ENCODE assay signal across 11 cellular contexts in genomic region chr11:68297052-68297378, GRCh38. TPM values are rescaled to one million over a fixed set of nuclear protein-coding genes. Genes with fewer than 3 reads are reported as not detected.
DNase-seq lines count a peak whose midpoint lies in the region; ATAC-seq and TF ChIP-seq lines count a peak whose summit lies in the region.
"Had no signal": no experiment of that assay in that cellular context is flagged by ENCODE, and none has a peak within 500 bp of the region (broad histone marks: within the 10 kb centered on the region; RNA-seq: fewer than 3 reads in every experiment).

No MANE protein-coding gene starts in this region.

- H3K36me3 Mint-ChIP-seq in activated CD8-positive, alpha-beta T cell treated with anti-CD3 and anti-CD28 coated beads, Interleukin-2, amount 10 ng/mL, durations not matched to agents 7 days and 5 days (ENCODE audit: low read depth), result no peaks in the 10 kb centered on the region
- H3K36me3 Mint-ChIP-seq in chondrocyte (ENCODE audit: low read depth), result no peaks in the 10 kb centered on the region
- H3K36me3 Mint-ChIP-seq: CD14-positive monocyte had no signal

- WGBS in hepatocyte (ENCODE audit: low lambda C conversion rate, missing lambda C conversion rate), result 96% methylated on average over 6 of the region's 6 CpGs

- H4K20me1 ChIP-seq in hepatocyte (ENCODE audit: insufficient read depth, poor library complexity, severe bottlenecking) (no peaks in the 10 kb centered on the region), osteoblast (ENCODE audit: insufficient read depth, low read length) (no peaks in the 10 kb centered on the region)

- peaks cover 11% of the 10 kb centered on the region for H3K4me1 Mint-ChIP-seq in activated CD8-positive, alpha-beta T cell treated with anti-CD3 and anti-CD28 coated beads, Interleukin-2, amount 10 ng/mL, durations not matched to agents 7 days and 5 days (ENCODE audit: low read depth)
- H3K4me1 Mint-ChIP-seq in chondrocyte (ENCODE audit: low read depth), result peaks cover 3% of the 10 kb centered on the region

- peak overlapping the region; percentile 43 for H2AFZ ChIP-seq in hepatocyte
- no peak overlapping the region for H2AFZ ChIP-seq in osteoblast (ENCODE audit: low read length)

- H3K4me1 ChIP-seq in right atrium auricular region, result peaks cover 0 to 18% of the 10 kb centered on the region in 2 donors
- H3K4me1 ChIP-seq in hepatocyte (ENCODE audit: insufficient read depth), result peaks cover 5% of the 10 kb centered on the region
- H3K4me1 ChIP-seq in osteoblast (ENCODE audit: insufficient read depth, low read length), result no peaks in the 10 kb centered on the region

- H3K27ac ChIP-seq in right atrium auricular region (no peak overlapping the region), hepatocyte (peak overlapping the region; percentile 97), osteoblast (ENCODE audit: low read depth, low read length) (no peak overlapping the region)

- peak; percentile 33 for DNase-seq in cardiac septum (ENCODE audit: low spot score)
- DNase-seq in right atrium auricular region (ENCODE audit: low spot score), result no peak
- no peak for DNase-seq in hepatocyte (ENCODE audit: low spot score)
- peak; percentile 36 for DNase-seq in osteoblast (ENCODE audit: insufficient read length, low spot score, missing footprints)
- DNase-seq in activated CD8-positive, alpha-beta T cell treated with anti-CD3 and anti-CD28 coated beads, Interleukin-2, amount 10 ng/mL, durations not matched to agents 7 days and 5 days, result no peak
- no peak for DNase-seq in NCI-H1436 (lab: John Stamatoyannopoulos, UW)
- no peak for DNase-seq in chondrocyte (ENCODE audit: low spot score)
- DNase-seq: GOT3, NCI-H1417 treated with DMSO at 0.1 percent for 48 hours had no signal

- TF ChIP-seq CTCF in right atrium auricular region (IDR thresholded peaks at IDR 0.05), result no peak
- no peak for TF ChIP-seq CTCF in hepatocyte (IDR thresholded peaks at IDR 0.05; ENCODE audit: poor library complexity)
- TF ChIP-seq CTCF in osteoblast (IDR thresholded peaks at IDR 0.05; ENCODE audit: extremely low read depth, low read depth, low read length), result no peak
- no peak for TF ChIP-seq CTCF in chondrocyte (IDR thresholded peaks at IDR 0.05)

- H3K27me3 ChIP-seq in right atrium auricular region (no peaks in the 10 kb centered on the region), hepatocyte (no peaks in the 10 kb centered on the region), osteoblast (ENCODE audit: insufficient read depth, low read length) (no peaks in the 10 kb centered on the region)

- POLR2A ChIA-PET in activated CD8-positive, alpha-beta T cell treated with anti-CD3 and anti-CD28 coated beads, Interleukin-2, amount 10 ng/mL, durations not matched to agents 7 days and 5 days (lab: Charles Lee), result interaction anchor here (1.4 to 2.3 kb wide), 3 partner anchors 24 to 40 kb away, joined by 3 to 8 read pairs (median 4); partner anchors contain the start of gene C11orf24

- H3K9me3 ChIP-seq in right atrium auricular region (no peaks in the 10 kb centered on the region), hepatocyte (ENCODE audit: low read depth) (no peaks in the 10 kb centered on the region), osteoblast (ENCODE audit: low read depth, low read length) (no peaks in the 10 kb centered on the region)

- CTCF ChIA-PET in activated CD8-positive, alpha-beta T cell treated with anti-CD3 and anti-CD28 coated beads, Interleukin-2, amount 10 ng/mL, durations not matched to agents 7 days and 5 days (lab: Charles Lee), result interaction anchor here (0.8 to 6.8 kb wide), 15 partner anchors 10 to 150 kb away, joined by 3 to 170 read pairs (median 6); partner anchors contain the start of gene C11orf24

- intact Hi-C loops in cardiac septum (cut with DNase I), result loop anchor here (1.0 to 5.0 kb wide), 4 partner anchors 40 to 150 kb away; no protein-coding TSS in a partner anchor

- H3K4me2 ChIP-seq in hepatocyte, result peak overlapping the region; percentile 70
- no peak overlapping the region for H3K4me2 ChIP-seq in osteoblast (ENCODE audit: insufficient read depth, low read length)

- no peaks in the 10 kb centered on the region for H3K36me3 ChIP-seq in right atrium auricular region
- no peaks in the 10 kb centered on the region for H3K36me3 ChIP-seq in hepatocyte (replicated peaks; ENCODE audit: insufficient read depth, low read depth)
- H3K36me3 ChIP-seq in osteoblast (ENCODE audit: insufficient read depth, low read length), result no peaks in the 10 kb centered on the region

- no peak overlapping the region for H3K27ac Mint-ChIP-seq in activated CD8-positive, alpha-beta T cell treated with anti-CD3 and anti-CD28 coated beads, Interleukin-2, amount 10 ng/mL, durations not matched to agents 7 days and 5 days
- no peak overlapping the region for H3K27ac Mint-ChIP-seq in chondrocyte (ENCODE audit: unreplicated experiment)
- H3K27ac Mint-ChIP-seq: CD14-positive monocyte had no signal

- H3K27me3 Mint-ChIP-seq in activated CD8-positive, alpha-beta T cell treated with anti-CD3 and anti-CD28 coated beads, Interleukin-2, amount 10 ng/mL, durations not matched to agents 7 days and 5 days (ENCODE audit: low read depth), result peaks cover 8% of the 10 kb centered on the region
- H3K27me3 Mint-ChIP-seq in chondrocyte (ENCODE audit: low read depth), result no peaks in the 10 kb centered on the region

- H3K79me2 ChIP-seq in hepatocyte (no peaks in the 10 kb centered on the region), osteoblast (ENCODE audit: insufficient read depth, low read length) (no peaks in the 10 kb centered on the region)

- no peak overlapping the region for H3K4me3 ChIP-seq in right atrium auricular region
- no peak overlapping the region for H3K4me3 ChIP-seq in hepatocyte
- H3K4me3 ChIP-seq in osteoblast (ENCODE audit: insufficient read depth, low read length), result no peak overlapping the region

- ATAC-seq in activated CD8-positive, alpha-beta T cell treated with anti-CD3 and anti-CD28 coated beads, Interleukin-2, amount 10 ng/mL, durations not matched to agents 7 days and 5 days, result no peak
- ATAC-seq in HG03175 (IDR thresholded peaks at IDR 0.05; ENCODE audit: unreplicated experiment), result no peak

- H3K4me3 Mint-ChIP-seq in activated CD8-positive, alpha-beta T cell treated with anti-CD3 and anti-CD28 coated beads, Interleukin-2, amount 10 ng/mL, durations not matched to agents 7 days and 5 days, result no peak overlapping the region
- no peak overlapping the region for H3K4me3 Mint-ChIP-seq in chondrocyte (ENCODE audit: unreplicated experiment)

- H3K9me3 Mint-ChIP-seq in activated CD8-positive, alpha-beta T cell treated with anti-CD3 and anti-CD28 coated beads, Interleukin-2, amount 10 ng/mL, durations not matched to agents 7 days and 5 days (ENCODE audit: insufficient read depth), result no peaks in the 10 kb centered on the region
- H3K9me3 Mint-ChIP-seq in chondrocyte (ENCODE audit: low read depth), result no peaks in the 10 kb centered on the region
- H3K9me3 Mint-ChIP-seq: CD14-positive monocyte had no signal

- no peaks in the 10 kb centered on the region for H3K9me2 ChIP-seq in hepatocyte (replicated peaks; ENCODE audit: insufficient read depth)

RNA-seq across cellular contexts. Expression of gene LRP5, which starts 15.4 kb away (rescaled TPM):
- total RNA-seq in cardiac septum (38.6 TPM), right atrium auricular region (10 to 100 TPM; 34.6 to 60.9 TPM), hepatocyte (34.4 and 43.9 TPM in 2 replicates), osteoblast (16.3 and 18.6 TPM in 2 replicates), chondrocyte (38.7 to 61.0 TPM (median 47.2 TPM) in 3 replicates)
- 39.9 and 54.3 TPM in 2 replicates for polyA plus RNA-seq in hepatocyte
- 10 to 100 TPM; 37.1 to 46.3 TPM for total RNA-seq in activated CD8-positive, alpha-beta T cell treated with anti-CD3 and anti-CD28 coated beads, Interleukin-2, amount 10 ng/mL, durations not matched to agents 7 days and 5 days

RNA-seq across cellular contexts. Expression of gene C11orf24, which starts 25.2 kb away (rescaled TPM):
- total RNA-seq in cardiac septum (45.2 TPM), right atrium auricular region (10 to 100 TPM; 20.4 to 21.3 TPM), hepatocyte (42.8 and 55.6 TPM in 2 replicates), osteoblast (37.7 and 40.5 TPM in 2 replicates), chondrocyte (104 to 110 TPM (median 107 TPM) in 3 replicates)
- polyA plus RNA-seq in hepatocyte, result 76.2 TPM in 2 replicates
- total RNA-seq in activated CD8-positive, alpha-beta T cell treated with anti-CD3 and anti-CD28 coated beads, Interleukin-2, amount 10 ng/mL, durations not matched to agents 7 days and 5 days, result 10 to 100 TPM; 29.2 to 30.0 TPM

Comparison
In these comparisons a context has a peak if more than half of its experiments do, and no peak if none do; other contexts are left out.
1. DNase-seq: peak in cardiac septum (single experiment) and osteoblast (single experiment); none in right atrium auricular region (single experiment), hepatocyte (single experiment), activated CD8-positive, alpha-beta T cell treated with anti-CD3 and anti-CD28 coated beads, Interleukin-2, amount 10 ng/mL, durations not matched to agents 7 days and 5 days (single experiment), NCI-H1436 (single experiment) and chondrocyte (single experiment).